ENCODE assay signal across 22 cellular contexts in the genomic region with DNA sequence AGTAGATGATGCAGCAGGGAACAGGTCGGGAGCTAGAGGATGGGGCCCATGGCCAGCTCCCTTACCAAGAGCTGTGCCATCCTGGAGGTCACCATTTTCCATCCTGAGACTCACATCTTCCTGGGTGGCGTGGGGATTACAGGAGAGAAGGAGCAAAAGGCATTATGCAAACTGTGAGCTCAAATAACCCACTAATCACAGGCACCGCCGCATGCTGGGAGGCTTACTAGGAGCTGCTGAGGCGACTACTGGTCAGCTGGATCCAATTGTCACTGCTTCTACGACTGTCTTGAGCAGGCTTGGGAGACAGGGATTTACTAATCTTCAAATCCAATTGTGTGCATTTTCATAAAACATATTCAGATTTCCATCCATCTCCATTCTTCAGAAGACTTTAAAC. TPM values are rescaled to one million over a fixed set of nuclear protein-coding genes. Genes with fewer than 3 reads are reported as not detected.
DNase-seq lines count a peak whose midpoint lies in the region; ATAC-seq lines count a peak whose summit lies in the region.
"Had no signal": no experiment of that assay in that cellular context is flagged by ENCODE, and none has a peak within 500 bp of the region (broad histone marks: within the 10 kb centered on the region; RNA-seq: fewer than 3 reads in every experiment).

No MANE protein-coding gene starts in this region.

- H3K4ac ChIP-seq in mesendoderm (ENCODE audit: low read depth, low read length): no peak overlapping the region

- POLR2A ChIA-PET in activated CD4-positive, alpha-beta T cell treated with anti-CD3 and anti-CD28 coated beads, Interleukin-2, amount 10 ng/mL, durations not matched to agents 7 days and 5 days (lab: Charles Lee): no interaction called here

- no peak overlapping the region for H3K4me3 ChIP-seq in mesendoderm (ENCODE audit: low read length)
- H3K4me3 ChIP-seq: HAP-1 had no signal

- no peaks in the 10 kb centered on the region for H3K79me1 ChIP-seq in mesendoderm (ENCODE audit: low read length)

- H3K23ac ChIP-seq in mesendoderm (ENCODE audit: low read length): no peak overlapping the region

- H2BK15ac ChIP-seq in mesendoderm (replicated peaks; ENCODE audit: low read depth): no peak overlapping the region

- no peak overlapping the region for H4K8ac ChIP-seq in mesendoderm (ENCODE audit: low read depth, low read length)

- peak; percentile 3 for DNase-seq in activated CD4-positive, alpha-beta T cell treated with anti-CD3 and anti-CD28 coated beads, Interleukin-2, amount 10 ng/mL, durations not matched to agents 7 days and 5 days
- no peak for DNase-seq in activated CD4-positive, alpha-beta T cell treated with anti-CD3 and anti-CD28 coated beads for 4 hours
- DNase-seq in mesendoderm: peak; percentile 14
- no peak for DNase-seq in Right ventricle myocardium superior
- DNase-seq in activated effector memory CD4-positive, alpha-beta T cell treated with Interleukin-2 at 50 U/mL for 16 hours: no peak
- no peak for DNase-seq in NCI-H446 (lab: John Stamatoyannopoulos, UW)
- DNase-seq: 8988T; C1 segment of cervical spinal cord; Calu3; CD4-positive, alpha-beta memory T cell; COR-L47; DMS53; DMS79 treated with DMSO at 0.1 percent for 48 hours; GF-D8; GOT3; HFFc6 had no signal

- H3K36me3 ChIP-seq in mesendoderm (ENCODE audit: control insufficient read depth, insufficient read depth, low read length): no peaks in the 10 kb centered on the region
- H3K36me3 ChIP-seq: HAP-1 had no signal

- no peak overlapping the region for H3K18ac ChIP-seq in mesendoderm (ENCODE audit: low read length)

- no CpG with 5 or more reads among the region's 6 CpGs for WGBS in mesendoderm (ENCODE audit: extremely low coverage, insufficient coverage, low lambda C conversion rate)

- no peaks in the 10 kb centered on the region for H3K79me2 ChIP-seq in mesendoderm (ENCODE audit: control insufficient read depth, insufficient read depth, low read length)

- CTCF ChIA-PET in activated CD4-positive, alpha-beta T cell treated with anti-CD3 and anti-CD28 coated beads, Interleukin-2, amount 10 ng/mL, durations not matched to agents 7 days and 5 days (lab: Charles Lee): no interaction called here

- H3K4me1 ChIP-seq in mesendoderm (ENCODE audit: control insufficient read depth, low read depth, low read length): no peaks in the 10 kb centered on the region
- H3K4me1 ChIP-seq: HAP-1 had no signal

- H3K27me3 ChIP-seq in mesendoderm (ENCODE audit: insufficient read depth, low read length, poor library complexity): no peaks in the 10 kb centered on the region

- no peak overlapping the region for H2BK5ac ChIP-seq in mesendoderm (ENCODE audit: low read length)

- no peak overlapping the region for H3K27ac ChIP-seq in mesendoderm (ENCODE audit: low read depth, low read length)

- no peak for ATAC-seq in Right ventricle myocardium superior (ENCODE audit: poor library complexity)

- H3K27me3 Mint-ChIP-seq in activated CD4-positive, alpha-beta T cell treated with anti-CD3 and anti-CD28 coated beads, Interleukin-2, amount 10 ng/mL, durations not matched to agents 7 days and 5 days: peaks cover 9% of the 10 kb centered on the region
- H3K27me3 Mint-ChIP-seq in dendritic cell treated with granulocyte-macrophage colony-stimulating factor and Interleukin-4, amounts not matched to agents 40 ng/mL and 50 ng/mL, for 4 days: peaks cover 14% of the 10 kb centered on the region

- no peak overlapping the region for H2AK5ac ChIP-seq in mesendoderm (ENCODE audit: low read length)

- no peak overlapping the region for H4K5ac ChIP-seq in mesendoderm (ENCODE audit: low read length)

- no peak overlapping the region for H2BK120ac ChIP-seq in mesendoderm (ENCODE audit: low read depth, low read length)

- H3K56ac ChIP-seq in mesendoderm (ENCODE audit: low read length): no peak overlapping the region

- no peak overlapping the region for H3K9ac ChIP-seq in mesendoderm (ENCODE audit: low read length)

- H3K4me1 Mint-ChIP-seq in activated CD4-positive, alpha-beta T cell treated with anti-CD3 and anti-CD28 coated beads, Interleukin-2, amount 10 ng/mL, durations not matched to agents 7 days and 5 days: no peaks in the 10 kb centered on the region
- peaks cover 27% of the 10 kb centered on the region for H3K4me1 Mint-ChIP-seq in dendritic cell treated with granulocyte-macrophage colony-stimulating factor and Interleukin-4, amounts not matched to agents 40 ng/mL and 50 ng/mL, for 4 days (ENCODE audit: low read depth)
- H3K4me1 Mint-ChIP-seq: CD4-positive, alpha-beta memory T cell had no signal

- H3K4me2 ChIP-seq in mesendoderm (ENCODE audit: low read length): no peak overlapping the region

- no peaks in the 10 kb centered on the region for H3K36me3 Mint-ChIP-seq in activated CD4-positive, alpha-beta T cell treated with anti-CD3 and anti-CD28 coated beads, Interleukin-2, amount 10 ng/mL, durations not matched to agents 7 days and 5 days (ENCODE audit: low read depth)
- H3K36me3 Mint-ChIP-seq in dendritic cell treated with granulocyte-macrophage colony-stimulating factor and Interleukin-4, amounts not matched to agents 40 ng/mL and 50 ng/mL, for 4 days (ENCODE audit: low read depth): peaks cover 2% of the 10 kb centered on the region

- peaks cover 3% of the 10 kb centered on the region for H3K9me3 Mint-ChIP-seq in activated CD4-positive, alpha-beta T cell treated with anti-CD3 and anti-CD28 coated beads, Interleukin-2, amount 10 ng/mL, durations not matched to agents 7 days and 5 days
- H3K9me3 Mint-ChIP-seq in dendritic cell treated with granulocyte-macrophage colony-stimulating factor and Interleukin-4, amounts not matched to agents 40 ng/mL and 50 ng/mL, for 4 days: peaks cover 17% of the 10 kb centered on the region
- H3K9me3 Mint-ChIP-seq: HFFc6 had no signal

- no peak overlapping the region for H3K27ac Mint-ChIP-seq in activated CD4-positive, alpha-beta T cell treated with anti-CD3 and anti-CD28 coated beads, Interleukin-2, amount 10 ng/mL, durations not matched to agents 7 days and 5 days
- H3K27ac Mint-ChIP-seq in dendritic cell treated with granulocyte-macrophage colony-stimulating factor and Interleukin-4, amounts not matched to agents 40 ng/mL and 50 ng/mL, for 4 days: peak overlapping the region; percentile 12
- H3K27ac Mint-ChIP-seq: HFFc6 had no signal

- no peak overlapping the region for H3K4me3 Mint-ChIP-seq in activated CD4-positive, alpha-beta T cell treated with anti-CD3 and anti-CD28 coated beads, Interleukin-2, amount 10 ng/mL, durations not matched to agents 7 days and 5 days
- H3K4me3 Mint-ChIP-seq in dendritic cell treated with granulocyte-macrophage colony-stimulating factor and Interleukin-4, amounts not matched to agents 40 ng/mL and 50 ng/mL, for 4 days: no peak overlapping the region
- H3K4me3 Mint-ChIP-seq: CD4-positive, alpha-beta memory T cell; HFFc6 had no signal

- intact Hi-C loops in dendritic cell treated with granulocyte-macrophage colony-stimulating factor and Interleukin-4, amounts not matched to agents 40 ng/mL and 50 ng/mL, for 4 days (cut with micrococcal nuclease): no loop called here
- intact Hi-C loops in Right ventricle myocardium superior (cut with DNase I): no loop called here

RNA-seq across cellular contexts. Expression of a gene that starts 12.5 kb away (rescaled TPM):
- total RNA-seq in activated CD4-positive, alpha-beta T cell treated with anti-CD3 and anti-CD28 coated beads, Interleukin-2, amount 10 ng/mL, durations not matched to agents 7 days and 5 days: not detected
- polyA plus RNA-seq in mesendoderm (2013, experiment 1 of 2): 0.06 TPM
- 0.08 TPM for polyA plus RNA-seq in mesendoderm (2013, experiment 2 of 2)
- total RNA-seq in Right ventricle myocardium superior: 29.4 TPM
- total RNA-seq: A673; CD4-positive, alpha-beta memory T cell; Daoy; G401; HFFc6 had no signal
- polyA plus RNA-seq: BJ had no signal

Comparison
In these comparisons a context has a peak if more than half of its experiments do, and no peak if none do; other contexts are left out.
1. DNase-seq: peak in activated CD4-positive, alpha-beta T cell treated with anti-CD3 and anti-CD28 coated beads, Interleukin-2, amount 10 ng/mL, durations not matched to agents 7 days and 5 days (single experiment) and mesendoderm (single experiment); none in activated CD4-positive, alpha-beta T cell treated with anti-CD3 and anti-CD28 coated beads for 4 hours (0 of 2), Right ventricle myocardium superior (single experiment), activated effector memory CD4-positive, alpha-beta T cell treated with Interleukin-2 at 50 U/mL for 16 hours (single experiment) and NCI-H446 (0 of 2).
2. RNA of a gene that starts 12.5 kb away (total RNA-seq): 29.4 TPM in Right ventricle myocardium superior (single experiment); not detected in activated CD4-positive, alpha-beta T cell treated with anti-CD3 and anti-CD28 coated beads, Interleukin-2, amount 10 ng/mL, durations not matched to agents 7 days and 5 days; every median in the first group is over 10 times any median in the second.